8 cellular contexts compared by ENCODE assay signal in the genomic region with DNA sequence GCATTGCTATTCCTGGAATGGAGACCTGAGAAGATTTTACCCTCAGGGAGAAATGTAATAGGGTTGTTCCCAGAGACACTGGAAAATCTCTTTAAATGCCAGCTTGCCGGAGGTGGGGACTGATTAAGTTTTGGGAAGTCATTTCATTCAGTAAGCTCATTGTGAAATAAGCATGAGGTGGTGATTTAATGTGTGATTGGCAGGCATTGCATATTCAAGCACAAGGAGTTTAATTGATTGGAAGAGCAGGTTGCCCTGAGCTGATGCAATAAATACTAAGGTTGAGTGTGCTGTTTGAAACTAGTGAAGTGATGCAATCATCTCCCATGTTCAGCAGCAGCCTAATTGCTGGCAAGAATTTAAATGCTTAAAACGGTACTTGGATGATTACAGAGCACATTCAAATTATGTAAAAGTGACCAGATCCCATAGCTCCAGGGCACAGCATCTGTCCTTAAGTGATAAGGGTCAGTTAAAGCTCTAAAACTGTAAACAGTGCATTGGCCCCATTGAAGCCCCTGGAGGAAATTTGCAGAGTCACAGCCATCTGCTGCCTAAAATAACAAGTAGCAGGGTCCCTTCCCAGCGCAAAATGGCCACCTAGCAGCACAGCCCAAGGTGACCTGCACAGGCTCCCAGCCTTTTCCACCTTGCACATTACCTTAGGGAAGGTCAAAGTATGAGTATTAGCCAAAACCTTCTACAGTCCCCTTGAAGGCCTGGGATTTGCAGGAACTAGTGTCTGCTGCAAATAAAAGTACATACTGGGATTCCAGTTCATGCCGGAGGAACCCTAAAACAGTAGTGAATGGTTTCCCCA.
DNase-seq lines count a peak whose midpoint lies in the region; ATAC-seq and TF ChIP-seq lines count a peak whose summit lies in the region.

No MANE protein-coding gene starts in this region.

- TF ChIP-seq CTCF in progenitor cell of endocrine pancreas (IDR thresholded peaks at IDR 0.05; ENCODE audit: unreplicated experiment), result no peak

- no peak for DNase-seq in activated naive CD4-positive, alpha-beta T cell treated with anti-CD3 and anti-CD28 coated beads, Interleukin-2, amount 50 U/mL, for 72 hours (ENCODE audit: low spot score in 2 of 2)
- no peak for DNase-seq in activated naive CD4-positive, alpha-beta T cell (lab: John Stamatoyannopoulos, UW)
- DNase-seq in NCI-H748 treated with DMSO at 0.1 percent for 48 hours (lab: John Stamatoyannopoulos, UW) (peak; percentile 62), progenitor cell of endocrine pancreas (ENCODE audit: low spot score, unreplicated experiment) (no peak), superior temporal gyrus (ENCODE audit: extremely low spot score) (no peak)
- no peak for DNase-seq in activated CD8-positive, alpha-beta memory T cell treated with anti-CD3 and anti-CD28 coated beads, Interleukin-2, amount 50 U/mL, for 4 hours

- peak overlapping the region; percentile 72 for H3K27ac ChIP-seq in ectodermal cell (ENCODE audit: insufficient read depth, low read depth, low read length, poor library complexity, severe bottlenecking)

- no peaks in the 10 kb centered on the region for H3K9me3 ChIP-seq in ectodermal cell (ENCODE audit: control insufficient read depth, low read length)

- peak; percentile 31 to 55 for ATAC-seq in activated naive CD4-positive, alpha-beta T cell treated with anti-CD3 and anti-CD28 coated beads, Interleukin-2, amount 50 U/mL, for 72 hours
- no peak for ATAC-seq in GM21390 (IDR thresholded peaks at IDR 0.05; ENCODE audit: unreplicated experiment)

- no peak overlapping the region for H3K4me3 Mint-ChIP-seq in progenitor cell of endocrine pancreas (ENCODE audit: low read depth)

- H3K27me3 ChIP-seq in ectodermal cell (ENCODE audit: control insufficient read depth, insufficient read depth, low read length, poor library complexity, severe bottlenecking), result no peaks in the 10 kb centered on the region

- peaks cover 0 to 15% of the 10 kb centered on the region in 2 donors for H3K9me3 Mint-ChIP-seq in activated naive CD4-positive, alpha-beta T cell treated with anti-CD3 and anti-CD28 coated beads, Interleukin-2, amount 50 U/mL, for 72 hours
- H3K9me3 Mint-ChIP-seq in progenitor cell of endocrine pancreas (ENCODE audit: low read depth), result no peaks in the 10 kb centered on the region

- H3K4me3 ChIP-seq in ectodermal cell (ENCODE audit: insufficient read depth, low read depth, low read length), result no peak overlapping the region

- no peaks in the 10 kb centered on the region for H3K36me3 Mint-ChIP-seq in activated naive CD4-positive, alpha-beta T cell treated with anti-CD3 and anti-CD28 coated beads, Interleukin-2, amount 50 U/mL, for 72 hours
- H3K36me3 Mint-ChIP-seq in progenitor cell of endocrine pancreas (ENCODE audit: insufficient read depth), result no peaks in the 10 kb centered on the region

- 81 to 84% methylated on average over 4 of the region's 4 CpGs for WGBS in ectodermal cell, 2 experiments

- peak overlapping the region; percentile 2 to 36 for H3K27ac Mint-ChIP-seq in activated naive CD4-positive, alpha-beta T cell treated with anti-CD3 and anti-CD28 coated beads, Interleukin-2, amount 50 U/mL, for 72 hours
- H3K27ac Mint-ChIP-seq in progenitor cell of endocrine pancreas, result peak overlapping the region; percentile 97

- H3K36me3 ChIP-seq in ectodermal cell (ENCODE audit: control insufficient read depth, insufficient read depth, low read length), result no peaks in the 10 kb centered on the region

- H3K4me1 Mint-ChIP-seq in progenitor cell of endocrine pancreas (ENCODE audit: low read depth), result peaks cover 14% of the 10 kb centered on the region

- H3K27me3 Mint-ChIP-seq in progenitor cell of endocrine pancreas, result peaks cover 10% of the 10 kb centered on the region

- H3K4me1 ChIP-seq in ectodermal cell (ENCODE audit: control insufficient read depth, insufficient read depth, low read length), result no peaks in the 10 kb centered on the region
